23 cellular contexts compared by ENCODE assay signal in genomic region chr16:26961459-26961858, GRCh38.
DNase-seq lines count a peak whose midpoint lies in the region; ATAC-seq, FAIRE-seq and TF ChIP-seq lines count a peak whose summit lies in the region.
"Had no signal": no experiment of that assay in that cellular context is flagged by ENCODE, and none has a peak within 500 bp of the region (broad histone marks: within the 10 kb centered on the region; RNA-seq: fewer than 3 reads in every experiment).

No MANE protein-coding gene starts in this region.

- H3K4me3 ChIP-seq in DOHH2 (ENCODE audit: low read length) (no peak overlapping the region), K562 (no peak overlapping the region), neutrophil (ENCODE audit: low read depth in 1 of 2, low read length in 1 of 2) (no peak overlapping the region), GM23248 (no peak overlapping the region)

- in situ Hi-C loops in K562 (cut with MboI): no loop called here
- in situ Hi-C loops in GM23248 (cut with MboI): no loop called here
- in situ Hi-C loops in GM13976 (cut with MboI; ENCODE audit: low sequenced_read_pairs, unreplicated experiment): loop anchor here (10.0 kb wide), 1 partner anchor 57 kb away; no protein-coding TSS in a partner anchor

- no peaks in the 10 kb centered on the region for H3K9me2 ChIP-seq in DOHH2 (replicated peaks; ENCODE audit: control insufficient read depth, low read length)
- no peaks in the 10 kb centered on the region for H3K9me2 ChIP-seq in GM23248 (ENCODE audit: insufficient read depth)

- H3K27ac ChIP-seq in DOHH2 (ENCODE audit: low read depth, low read length): peak overlapping the region; percentile 42
- no peak overlapping the region for H3K27ac ChIP-seq in K562 (ENCODE audit: extremely low read depth, low read depth, low read length)
- peak overlapping the region; percentile 19 for H3K27ac ChIP-seq in neutrophil
- no peak overlapping the region for H3K27ac ChIP-seq in GM23248

- TF ChIP-seq CTCF in DOHH2 (IDR thresholded peaks at IDR 0.05; ENCODE audit: low read depth, low read length, poor library complexity, severe bottlenecking) (no peak), K562 (IDR thresholded peaks at IDR 0.05 in 2 of 3, conservative IDR thresholded peaks at IDR 0.05 in 1 of 3; ENCODE audit: insufficient read depth in 2 of 3, low read depth in 1 of 3, low read length in 3 of 3) (no peak), neutrophil (IDR thresholded peaks at IDR 0.05) (no peak), GM13976 (IDR thresholded peaks at IDR 0.05; ENCODE audit: borderline replicate concordance, control extremely low read depth, extremely low read depth, insufficient read depth, missing control alignments) (no peak)

- POLR2A ChIA-PET in K562 (lab: Yijun Ruan, JAX): interaction anchor here (0.7 kb wide), 1 partner anchor 998 kb away, joined by 3 read pairs; no protein-coding TSS in a partner anchor

- no peak for FAIRE-seq in K562 (lab: Jason Lieb, UNC)
- FAIRE-seq: G401.6, GM12892, HepG2 had no signal

- peaks cover 14% of the 10 kb centered on the region for H3F3A ChIP-seq in DOHH2 (ENCODE audit: control insufficient read depth, insufficient read depth)
- no peaks in the 10 kb centered on the region for H3F3A ChIP-seq in GM23248 (ENCODE audit: insufficient read depth)

- no peak for TF ChIP-seq POLR2A in K562 (conservative IDR thresholded peaks at IDR 0.05)

- H3K4me1 ChIP-seq in DOHH2 (ENCODE audit: control insufficient read depth, low read length) (peaks cover 13% of the 10 kb centered on the region), K562 (replicated peaks in 1 of 2; ENCODE audit: control insufficient read depth in 2 of 2, insufficient read depth in 2 of 2, low read length in 2 of 2) (no peaks in the 10 kb centered on the region), neutrophil (ENCODE audit: control insufficient read depth in 1 of 2, insufficient read depth in 1 of 2, low read depth in 1 of 2, low read length in 1 of 2) (no peaks in the 10 kb centered on the region), GM23248 (ENCODE audit: insufficient read depth) (no peaks in the 10 kb centered on the region)

- BruUV-seq in K562 (replicated peaks; lab: Mats Ljungman, UMichigan): no TSS peak

- TF ChIP-seq RAD21 in K562 (CRISPR knock-in tag; conservative IDR thresholded peaks at IDR 0.05 in 1 of 2, IDR thresholded peaks at IDR 0.05 in 1 of 2): no peak

- H3K9me1 ChIP-seq in K562 (ENCODE audit: control insufficient read depth, insufficient read depth, low read length): no peaks in the 10 kb centered on the region

- no peaks in the 10 kb centered on the region for H3K27me3 ChIP-seq in DOHH2 (ENCODE audit: control insufficient read depth, low read length)
- H3K27me3 ChIP-seq in K562 (ENCODE audit: control insufficient read depth in 2 of 2, insufficient read depth in 2 of 2, low read length in 2 of 2): no peaks in the 10 kb centered on the region
- no peaks in the 10 kb centered on the region for H3K27me3 ChIP-seq in neutrophil
- H3K27me3 ChIP-seq in GM23248 (replicated peaks; ENCODE audit: insufficient read depth): peaks cover 18% of the 10 kb centered on the region

- no peak overlapping the region for H3K9ac ChIP-seq in K562 (ENCODE audit: insufficient read depth in 1 of 2, low read depth in 2 of 2, low read length in 2 of 2)
- no peak overlapping the region for H3K9ac ChIP-seq in GM23248

- intact Hi-C loops in K562 (cut with micrococcal nuclease): loop anchor here (5.0 kb wide), 1 partner anchor 151 kb away; no protein-coding TSS in a partner anchor

- CTCF ChIA-PET in K562 (lab: Yijun Ruan, JAX; ENCODE audit: low intra/inter-chr PET ratio): no interaction called here

- TF ChIP-seq EP300 in K562 (IDR thresholded peaks at IDR 0.05; ENCODE audit: low read length): no peak

- H4K20me1 ChIP-seq in DOHH2 (ENCODE audit: control insufficient read depth, insufficient read depth, low read depth, low read length) (no peaks in the 10 kb centered on the region), K562 (replicated peaks; ENCODE audit: control insufficient read depth, insufficient read depth, low read length) (no peaks in the 10 kb centered on the region), GM23248 (ENCODE audit: insufficient read depth) (no peaks in the 10 kb centered on the region)

- no peak for ATAC-seq in K562
- ATAC-seq: HCT116, HepG2 had no signal

- H3K79me2 ChIP-seq in DOHH2 (ENCODE audit: control insufficient read depth, low read length): no peaks in the 10 kb centered on the region
- H3K79me2 ChIP-seq in K562 (ENCODE audit: control insufficient read depth, insufficient read depth, low read length): no peaks in the 10 kb centered on the region
- H3K79me2 ChIP-seq in GM23248 (ENCODE audit: insufficient read depth): no peaks in the 10 kb centered on the region

- H2AFZ ChIP-seq in K562 (ENCODE audit: low read depth, low read length) (no peak overlapping the region), GM23248 (no peak overlapping the region)

- peak; percentile 13 for DNase-seq in SKM-1 treated with dmso at 0.1 percent for 144 hours (lab: John Stamatoyannopoulos, UW; ENCODE audit: unreplicated experiment)
- DNase-seq in SKM-1 (lab: John Stamatoyannopoulos, UW; ENCODE audit: unreplicated experiment): no peak
- DNase-seq in K562 (ENCODE audit: extremely low read depth in 1 of 4, low spot score in 3 of 4): peak in 1 of 4 experiments; percentile 24
- no peak for DNase-seq in GM23248
- no peak for DNase-seq in GM13976 (ENCODE audit: low spot score)
- DNase-seq in HT-29 (ENCODE audit: low spot score): no peak
- DNase-seq: 8988T; C1 segment of cervical spinal cord; CD4-positive, alpha-beta memory T cell; COR-L47; DMS 273 treated with DMSO at 0.1 percent for 48 hours; DMS53; DND-41; GOT3; H7; HFFc6; KG1 had no signal

- H3K36me3 ChIP-seq in DOHH2 (ENCODE audit: control insufficient read depth, low read length): no peaks in the 10 kb centered on the region
- no peaks in the 10 kb centered on the region for H3K36me3 ChIP-seq in K562 (ENCODE audit: control insufficient read depth, insufficient read depth, low read length)
- no peaks in the 10 kb centered on the region for H3K36me3 ChIP-seq in neutrophil
- no peaks in the 10 kb centered on the region for H3K36me3 ChIP-seq in GM23248 (ENCODE audit: low read depth)

- H3K4me2 ChIP-seq in DOHH2 (ENCODE audit: low read length) (no peak overlapping the region), K562 (ENCODE audit: insufficient read depth, low read length) (no peak overlapping the region), GM23248 (ENCODE audit: unreplicated experiment) (no peak overlapping the region)

- H3K9me3 ChIP-seq in DOHH2 (ENCODE audit: control insufficient read depth, insufficient read depth, low read length): peaks cover 16% of the 10 kb centered on the region; the same call in 1 of the 2 replicates
- H3K9me3 ChIP-seq in K562 (replicated peaks; ENCODE audit: control insufficient read depth, insufficient read depth, low read depth, low read length): no peaks in the 10 kb centered on the region
- H3K9me3 ChIP-seq in neutrophil: no peaks in the 10 kb centered on the region
- no peaks in the 10 kb centered on the region for H3K9me3 ChIP-seq in GM23248 (ENCODE audit: low read depth)

TF ChIP-seq in K562, 482 proteins besides CTCF, POLR2A, EP300 and RAD21:
- TF ChIP-seq ETV6 (IDR thresholded peaks at IDR 0.05; ENCODE audit: borderline replicate concordance in 1 of 2, low read depth in 2 of 2, low read length in 1 of 2) (peak in 1 of 2 experiments; percentile 81; a peak in 3 of 4 replicates), ETV6 (CRISPR knock-in tag; IDR thresholded peaks at IDR 0.05; ENCODE audit: borderline replicate concordance) (no peak), E2F1 (CRISPR knock-in tag; IDR thresholded peaks at IDR 0.05) (no peak), ELF1 (tag; IDR thresholded peaks at IDR 0.05) (peak; percentile 66)

Comparison
In these comparisons a context has a peak if more than half of its experiments do, and no peak if none do; other contexts are left out.
1. H3K27ac ChIP-seq: peak in DOHH2 (single experiment) and neutrophil (single experiment); none in K562 (single experiment) and GM23248 (single experiment).